Comparison of ENCODE assay signal across 19 cellular contexts in genomic region chr1:205766570-205766969, GRCh38.
"Had no signal": no experiment of that assay in that cellular context is flagged by ENCODE, and none has a peak within 500 bp of the region (broad histone marks: within the 10 kb centered on the region; RNA-seq: fewer than 3 reads in every experiment).

No MANE protein-coding gene starts in this region.

- H3K4me3 ChIP-seq: adrenal gland, gastroesophageal sphincter, heart left ventricle, pancreas, SJSA1, smooth muscle cell, stomach, upper lobe of left lung had no signal

- H3K4me3 Mint-ChIP-seq: activated T-cell treated with anti-CD3 and anti-CD28 coated beads, Interleukin-2, amount 50 U/mL, for 4 hours; naive thymus-derived CD4-positive, alpha-beta T cell; T-helper 1 cell treated with Interleukin-12 subunit alpha and Interleukin-12 subunit beta and Interleukin-4 antibody, amounts not matched to agents 30 μg/mL and 1 μg/mL, for 36 hours had no signal

- H3K27ac Mint-ChIP-seq: T-helper 1 cell treated with Interleukin-12 subunit alpha and Interleukin-12 subunit beta and Interleukin-4 antibody, amounts not matched to agents 30 μg/mL and 1 μg/mL, for 36 hours had no signal

- H3K4me2 ChIP-seq: smooth muscle cell had no signal

- H3K27me3 Mint-ChIP-seq: naive thymus-derived CD4-positive, alpha-beta T cell had no signal

- H3K9me3 ChIP-seq: adrenal gland, gastroesophageal sphincter, heart left ventricle, pancreas, SJSA1, stomach, upper lobe of left lung had no signal

- ATAC-seq: gastroesophageal sphincter; heart left ventricle; naive thymus-derived CD4-positive, alpha-beta T cell; sciatic nerve had no signal

- DNase-seq: activated CD4-positive, alpha-beta T cell treated with anti-CD3 and anti-CD28 coated beads, Interleukin-2, amount 50 U/mL, for 4 hours; activated naive CD4-positive, alpha-beta T cell; activated T-cell treated with anti-CD3 and anti-CD28 coated beads, Interleukin-2, amount 50 U/mL, for 4 hours; adrenal gland; cerebellar nuclear complex; cortex of kidney; heart left ventricle; mesendoderm; naive thymus-derived CD4-positive, alpha-beta T cell; pancreas; stimulated activated CD4-positive, alpha-beta T cell treated with anti-CD3 and anti-CD28 coated beads, Interleukin-4, amount 100 ng/mL, for 1 hour; stomach; upper lobe of left lung; WERI-Rb-1 had no signal

- H3K27me3 ChIP-seq: adrenal gland, gastroesophageal sphincter, heart left ventricle, pancreas, SJSA1, stomach, upper lobe of left lung had no signal

- H3K4me1 ChIP-seq: adrenal gland, heart left ventricle, pancreas, upper lobe of left lung had no signal

- H3K27ac ChIP-seq: adrenal gland, gastroesophageal sphincter, heart left ventricle, pancreas, SJSA1, stomach, upper lobe of left lung, WERI-Rb-1 had no signal

- H3K9me3 Mint-ChIP-seq: activated T-cell treated with anti-CD3 and anti-CD28 coated beads, Interleukin-2, amount 50 U/mL, for 4 hours; T-helper 1 cell treated with Interleukin-12 subunit alpha and Interleukin-12 subunit beta and Interleukin-4 antibody, amounts not matched to agents 30 μg/mL and 1 μg/mL, for 36 hours had no signal

- H3K36me3 ChIP-seq: pancreas, upper lobe of left lung had no signal
